In genomic region chr14:35352274-35353233, GRCh38 we compare ENCODE assay signal across 1 cellular context.
TF ChIP-seq lines count a peak whose summit lies in the region.

No MANE protein-coding gene starts in this region.

TF ChIP-seq in HepG2, 621 proteins besides CTCF, POLR2A, EP300 and RAD21 (continues in another document):
- no peak for TF ChIP-seq FUBP1 (CRISPR knock-in tag; IDR thresholded peaks at IDR 0.05; ENCODE audit: borderline replicate concordance)
- TF ChIP-seq SMAD1 (CRISPR knock-in tag; IDR thresholded peaks at IDR 0.05; ENCODE audit: borderline replicate concordance, low read depth), result no peak
- peak; percentile 62; the same call in 1 of the 2 replicates for TF ChIP-seq ZNF292 (CRISPR knock-in tag; IDR thresholded peaks at IDR 0.05; ENCODE audit: borderline replicate concordance, low read depth)
- no peak for TF ChIP-seq ATF5 (CRISPR knock-in tag; IDR thresholded peaks at IDR 0.05; ENCODE audit: low read depth)
- peak; percentile 95 for TF ChIP-seq SOX6 (IDR thresholded peaks at IDR 0.05)
- no peak for TF ChIP-seq SOX6 (CRISPR knock-in tag; IDR thresholded peaks at IDR 0.05)
- peak; percentile 35; the same call in 1 of the 2 replicates for TF ChIP-seq NRL (CRISPR knock-in tag; IDR thresholded peaks at IDR 0.05; ENCODE audit: borderline replicate concordance)
- TF ChIP-seq NCOA1 (CRISPR knock-in tag; IDR thresholded peaks at IDR 0.05), result peak; percentile 77; the same call in 1 of the 2 replicates
- TF ChIP-seq, protein P1, sequence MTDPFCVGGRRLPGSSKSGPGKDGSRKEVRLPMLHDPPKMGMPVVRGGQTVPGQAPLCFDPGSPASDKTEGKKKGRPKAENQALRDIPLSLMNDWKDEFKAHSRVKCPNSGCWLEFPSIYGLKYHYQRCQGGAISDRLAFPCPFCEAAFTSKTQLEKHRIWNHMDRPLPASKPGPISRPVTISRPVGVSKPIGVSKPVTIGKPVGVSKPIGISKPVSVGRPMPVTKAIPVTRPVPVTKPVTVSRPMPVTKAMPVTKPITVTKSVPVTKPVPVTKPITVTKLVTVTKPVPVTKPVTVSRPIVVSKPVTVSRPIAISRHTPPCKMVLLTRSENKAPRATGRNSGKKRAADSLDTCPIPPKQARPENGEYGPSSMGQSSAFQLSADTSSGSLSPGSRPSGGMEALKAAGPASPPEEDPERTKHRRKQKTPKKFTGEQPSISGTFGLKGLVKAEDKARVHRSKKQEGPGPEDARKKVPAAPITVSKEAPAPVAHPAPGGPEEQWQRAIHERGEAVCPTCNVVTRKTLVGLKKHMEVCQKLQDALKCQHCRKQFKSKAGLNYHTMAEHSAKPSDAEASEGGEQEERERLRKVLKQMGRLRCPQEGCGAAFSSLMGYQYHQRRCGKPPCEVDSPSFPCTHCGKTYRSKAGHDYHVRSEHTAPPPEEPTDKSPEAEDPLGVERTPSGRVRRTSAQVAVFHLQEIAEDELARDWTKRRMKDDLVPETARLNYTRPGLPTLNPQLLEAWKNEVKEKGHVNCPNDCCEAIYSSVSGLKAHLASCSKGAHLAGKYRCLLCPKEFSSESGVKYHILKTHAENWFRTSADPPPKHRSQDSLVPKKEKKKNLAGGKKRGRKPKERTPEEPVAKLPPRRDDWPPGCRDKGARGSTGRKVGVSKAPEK (CRISPR knock-in tag; IDR thresholded peaks at IDR 0.05; ENCODE audit: borderline replicate concordance), result peak; percentile 54; the same call in 1 of the 2 replicates
- no peak for TF ChIP-seq TRIM24 (CRISPR knock-in tag; IDR thresholded peaks at IDR 0.05)
- TF ChIP-seq ZBTB20 (CRISPR knock-in tag; IDR thresholded peaks at IDR 0.05; ENCODE audit: borderline replicate concordance, low read depth), result no peak
- TF ChIP-seq, protein P2, sequence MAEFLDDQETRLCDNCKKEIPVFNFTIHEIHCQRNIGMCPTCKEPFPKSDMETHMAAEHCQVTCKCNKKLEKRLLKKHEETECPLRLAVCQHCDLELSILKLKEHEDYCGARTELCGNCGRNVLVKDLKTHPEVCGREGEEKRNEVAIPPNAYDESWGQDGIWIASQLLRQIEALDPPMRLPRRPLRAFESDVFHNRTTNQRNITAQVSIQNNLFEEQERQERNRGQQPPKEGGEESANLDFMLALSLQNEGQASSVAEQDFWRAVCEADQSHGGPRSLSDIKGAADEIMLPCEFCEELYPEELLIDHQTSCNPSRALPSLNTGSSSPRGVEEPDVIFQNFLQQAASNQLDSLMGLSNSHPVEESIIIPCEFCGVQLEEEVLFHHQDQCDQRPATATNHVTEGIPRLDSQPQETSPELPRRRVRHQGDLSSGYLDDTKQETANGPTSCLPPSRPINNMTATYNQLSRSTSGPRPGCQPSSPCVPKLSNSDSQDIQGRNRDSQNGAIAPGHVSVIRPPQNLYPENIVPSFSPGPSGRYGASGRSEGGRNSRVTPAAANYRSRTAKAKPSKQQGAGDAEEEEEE (CRISPR knock-in tag; IDR thresholded peaks at IDR 0.05; ENCODE audit: borderline replicate concordance), result peak; percentile 79; the same call in 1 of the 2 replicates
- peak; percentile 100 for TF ChIP-seq NBN (conservative IDR thresholded peaks at IDR 0.05)
- no peak for TF ChIP-seq CREBL2 (CRISPR knock-in tag; IDR thresholded peaks at IDR 0.05; ENCODE audit: borderline replicate concordance)
- TF ChIP-seq NFIC (IDR thresholded peaks at IDR 0.05; ENCODE audit: low read length), result no peak
- TF ChIP-seq, protein P3, sequence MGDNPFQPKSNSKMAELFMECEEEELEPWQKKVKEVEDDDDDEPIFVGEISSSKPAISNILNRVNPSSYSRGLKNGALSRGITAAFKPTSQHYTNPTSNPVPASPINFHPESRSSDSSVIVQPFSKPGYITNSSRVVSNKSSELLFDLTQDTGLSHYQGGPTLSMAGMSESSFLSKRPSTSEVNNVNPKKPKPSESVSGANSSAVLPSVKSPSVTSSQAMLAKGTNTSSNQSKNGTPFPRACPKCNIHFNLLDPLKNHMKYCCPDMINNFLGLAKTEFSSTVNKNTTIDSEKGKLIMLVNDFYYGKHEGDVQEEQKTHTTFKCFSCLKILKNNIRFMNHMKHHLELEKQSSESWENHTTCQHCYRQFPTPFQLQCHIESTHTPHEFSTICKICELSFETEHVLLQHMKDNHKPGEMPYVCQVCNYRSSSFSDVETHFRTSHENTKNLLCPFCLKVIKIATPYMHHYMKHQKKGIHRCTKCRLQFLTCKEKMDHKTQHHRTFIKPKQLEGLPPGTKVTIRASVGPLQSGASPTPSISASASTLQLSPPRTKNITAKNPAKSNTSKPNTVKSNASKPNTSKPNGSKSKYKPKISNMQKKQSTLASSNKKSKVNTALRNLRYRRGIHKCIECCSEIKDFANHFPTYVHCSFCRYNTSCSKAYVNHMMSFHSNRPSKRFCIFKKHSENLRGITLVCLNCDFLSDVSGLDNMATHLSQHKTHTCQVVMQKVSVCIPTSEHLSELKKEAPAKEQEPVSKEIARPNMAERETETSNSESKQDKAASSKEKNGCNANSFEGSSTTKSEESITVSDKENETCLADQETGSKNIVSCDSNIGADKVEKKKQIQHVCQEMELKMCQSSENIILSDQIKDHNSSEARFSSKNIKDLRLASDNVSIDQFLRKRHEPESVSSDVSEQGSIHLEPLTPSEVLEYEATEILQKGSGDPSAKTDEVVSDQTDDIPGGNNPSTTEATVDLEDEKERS (CRISPR knock-in tag; IDR thresholded peaks at IDR 0.05), result peak; percentile 37; the same call in 1 of the 2 replicates
- 0 out of 2 replicates have a peak, but pooled peaks have one; percentile 62 for TF ChIP-seq MATR3 (CRISPR knock-in tag; IDR thresholded peaks at IDR 0.05)
- TF ChIP-seq ARID4A (CRISPR knock-in tag; IDR thresholded peaks at IDR 0.05; ENCODE audit: borderline replicate concordance), result 0 out of 2 replicates have a peak, but pooled peaks have one; percentile 9
- peak; percentile 97 for TF ChIP-seq ZNF282 (IDR thresholded peaks at IDR 0.05; ENCODE audit: partially characterized antibody)
- no peak for TF ChIP-seq ZNF878 (CRISPR knock-in tag; IDR thresholded peaks at IDR 0.05)
- no peak for TF ChIP-seq MEIS1 (CRISPR knock-in tag; IDR thresholded peaks at IDR 0.05; ENCODE audit: borderline replicate concordance)
- peak; percentile 40; the same call in 1 of the 2 replicates for TF ChIP-seq RAD51 (IDR thresholded peaks at IDR 0.05; ENCODE audit: borderline replicate concordance)
- no peak for TF ChIP-seq ZNF816 (CRISPR knock-in tag; IDR thresholded peaks at IDR 0.05; ENCODE audit: borderline replicate concordance)
- no peak for TF ChIP-seq HNRNPH1 (optimal IDR thresholded peaks at IDR 0.05; ENCODE audit: low read depth, low read length)
- TF ChIP-seq ZNF280B (CRISPR knock-in tag; IDR thresholded peaks at IDR 0.05; ENCODE audit: borderline replicate concordance), result peak; percentile 6; the same call in 1 of the 2 replicates
- TF ChIP-seq NCOA5 (CRISPR knock-in tag; IDR thresholded peaks at IDR 0.05), result no peak
- TF ChIP-seq ZKSCAN8 (CRISPR knock-in tag; IDR thresholded peaks at IDR 0.05; ENCODE audit: borderline replicate concordance), result no peak
- TF ChIP-seq MYC (CRISPR knock-in tag; IDR thresholded peaks at IDR 0.05; ENCODE audit: borderline replicate concordance), result no peak; the same call in 1 of the 2 replicates
- TF ChIP-seq SNAPC2 (CRISPR knock-in tag; IDR thresholded peaks at IDR 0.05), result 0 out of 2 replicates have a peak, but pooled peaks have one; percentile 39
- TF ChIP-seq NKX3-1 (CRISPR knock-in tag; IDR thresholded peaks at IDR 0.05), result no peak
- TF ChIP-seq IKZF1 (IDR thresholded peaks at IDR 0.05), result peak; percentile 100
- TF ChIP-seq ZNF350 (CRISPR knock-in tag; IDR thresholded peaks at IDR 0.05; ENCODE audit: borderline replicate concordance, low read depth), result 0 out of 2 replicates have a peak, but pooled peaks have one; percentile 4
- peak; percentile 54; the same call in 1 of the 2 replicates for TF ChIP-seq ZNF768 (CRISPR knock-in tag; IDR thresholded peaks at IDR 0.05)
- peak; percentile 68 for TF ChIP-seq FOXK2 (IDR thresholded peaks at IDR 0.05)
- peak; percentile 63; the same call in 1 of the 2 replicates for TF ChIP-seq LCORL (IDR thresholded peaks at IDR 0.05)
- no peak for TF ChIP-seq LCORL (CRISPR knock-in tag; IDR thresholded peaks at IDR 0.05)
- TF ChIP-seq ZNF605 (CRISPR knock-in tag; IDR thresholded peaks at IDR 0.05), result 0 out of 2 replicates have a peak, but pooled peaks have one; percentile 33
- TF ChIP-seq RXRA (CRISPR knock-in tag; IDR thresholded peaks at IDR 0.05), result no peak
- no peak for TF ChIP-seq TOPORS (CRISPR knock-in tag; IDR thresholded peaks at IDR 0.05)
- TF ChIP-seq, protein P4, sequence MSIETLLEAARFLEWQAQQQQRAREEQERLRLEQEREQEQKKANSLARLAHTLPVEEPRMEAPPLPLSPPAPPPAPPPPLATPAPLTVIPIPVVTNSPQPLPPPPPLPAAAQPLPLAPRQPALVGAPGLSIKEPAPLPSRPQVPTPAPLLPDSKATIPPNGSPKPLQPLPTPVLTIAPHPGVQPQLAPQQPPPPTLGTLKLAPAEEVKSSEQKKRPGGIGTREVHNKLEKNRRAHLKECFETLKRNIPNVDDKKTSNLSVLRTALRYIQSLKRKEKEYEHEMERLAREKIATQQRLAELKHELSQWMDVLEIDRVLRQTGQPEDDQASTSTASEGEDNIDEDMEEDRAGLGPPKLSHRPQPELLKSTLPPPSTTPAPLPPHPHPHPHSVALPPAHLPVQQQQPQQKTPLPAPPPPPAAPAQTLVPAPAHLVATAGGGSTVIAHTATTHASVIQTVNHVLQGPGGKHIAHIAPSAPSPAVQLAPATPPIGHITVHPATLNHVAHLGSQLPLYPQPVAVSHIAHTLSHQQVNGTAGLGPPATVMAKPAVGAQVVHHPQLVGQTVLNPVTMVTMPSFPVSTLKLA (IDR thresholded peaks at IDR 0.05), result peak; percentile 86
- TF ChIP-seq, protein P5, sequence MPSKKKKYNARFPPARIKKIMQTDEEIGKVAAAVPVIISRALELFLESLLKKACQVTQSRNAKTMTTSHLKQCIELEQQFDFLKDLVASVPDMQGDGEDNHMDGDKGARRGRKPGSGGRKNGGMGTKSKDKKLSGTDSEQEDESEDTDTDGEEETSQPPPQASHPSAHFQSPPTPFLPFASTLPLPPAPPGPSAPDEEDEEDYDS (CRISPR knock-in tag; IDR thresholded peaks at IDR 0.05), result no peak
- peak; percentile 82; the same call in 1 of the 2 replicates for TF ChIP-seq EEA1 (CRISPR knock-in tag; IDR thresholded peaks at IDR 0.05; ENCODE audit: borderline replicate concordance)
- no peak for TF ChIP-seq ZNF782 (CRISPR knock-in tag; IDR thresholded peaks at IDR 0.05; ENCODE audit: borderline replicate concordance)
- TF ChIP-seq MZF1 (CRISPR knock-in tag; IDR thresholded peaks at IDR 0.05; ENCODE audit: borderline replicate concordance), result 0 out of 2 replicates have a peak, but pooled peaks have one; percentile 84
